In the genomic region with DNA sequence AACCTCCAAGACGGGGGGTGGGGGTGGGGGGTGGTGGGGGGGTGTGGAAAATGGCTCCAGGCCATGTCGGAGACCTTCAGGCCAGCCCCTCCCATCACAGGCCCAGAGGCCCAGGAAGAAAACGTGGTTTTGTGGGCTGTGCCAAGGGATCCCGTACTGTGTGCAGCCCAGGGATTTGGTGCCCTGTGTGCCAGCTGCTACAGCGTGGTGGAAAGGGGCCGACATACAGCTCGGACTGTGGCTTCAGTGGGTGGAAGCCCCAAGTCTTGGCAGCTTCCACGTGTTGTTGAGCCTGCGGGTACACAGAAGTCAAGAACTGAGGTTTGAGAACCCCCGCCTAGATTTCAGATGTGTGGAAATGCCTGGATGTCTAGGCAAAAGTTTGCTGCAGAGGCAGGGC, we compare ENCODE assay signal across 22 cellular contexts.
A peak's percentile ranks its signal among the peaks of the same experiment; 100 is the strongest.
DNase-seq lines count a peak whose midpoint lies in the region; ATAC-seq, FAIRE-seq and TF ChIP-seq lines count a peak whose summit lies in the region.
"Had no signal": no experiment of that assay in that cellular context is flagged by ENCODE, and none has a peak within 500 bp of the region (broad histone marks: within the 10 kb centered on the region; RNA-seq: fewer than 3 reads in every experiment).

No MANE protein-coding gene starts in this region.

- no peak overlapping the region for H3K27ac ChIP-seq in kidney (ENCODE audit: low read depth in 2 of 2, low read length in 2 of 2)
- no peak overlapping the region for H3K27ac ChIP-seq in neuronal stem cell (replicated peaks; ENCODE audit: low read length)
- H3K27ac ChIP-seq: 22Rv1; A549; BLaER1 treated with 17β-estradiol and CSF1 and Interleukin-3, amounts not matched to agents 10 nM and 100 nM; C4-2B had no signal

- no peak overlapping the region for H4K8ac ChIP-seq in neuronal stem cell (ENCODE audit: low read depth, low read length)

- no peak overlapping the region for H3K23ac ChIP-seq in neuronal stem cell (ENCODE audit: low read depth, low read length, poor library complexity)

- H3K4me1 ChIP-seq in kidney (ENCODE audit: control insufficient read depth in 1 of 2, insufficient read depth in 1 of 2, low read depth in 1 of 2, low read length in 2 of 2), result no peaks in the 10 kb centered on the region
- H3K4me1 ChIP-seq in neuronal stem cell (ENCODE audit: control insufficient read depth in 2 of 2, insufficient read depth in 1 of 2, low read depth in 1 of 2, low read length in 2 of 2), result no peaks in the 10 kb centered on the region
- H3K4me1 ChIP-seq: A549; BLaER1 treated with 17β-estradiol and CSF1 and Interleukin-3, amounts not matched to agents 10 nM and 100 nM; Caco-2 had no signal

- no peaks in the 10 kb centered on the region for H3K79me1 ChIP-seq in neuronal stem cell (ENCODE audit: low read depth, low read length)

- H3K9ac ChIP-seq in kidney (ENCODE audit: low read length in 2 of 2), result no peak overlapping the region
- no peak overlapping the region for H3K9ac ChIP-seq in neuronal stem cell (ENCODE audit: low read depth, low read length, poor library complexity)
- H3K9ac ChIP-seq: BLaER1 treated with 17β-estradiol and CSF1 and Interleukin-3, amounts not matched to agents 10 nM and 100 nM had no signal

- no peak overlapping the region for H3K4me2 ChIP-seq in neuronal stem cell (ENCODE audit: insufficient read depth, low read length, poor library complexity, severe bottlenecking)
- H3K4me2 ChIP-seq: A549; BLaER1 treated with 17β-estradiol and CSF1 and Interleukin-3, amounts not matched to agents 10 nM and 100 nM had no signal

- no peaks in the 10 kb centered on the region for H3K9me3 ChIP-seq in kidney (ENCODE audit: control insufficient read depth in 1 of 2, low read length in 2 of 2)
- H3K9me3 ChIP-seq in neuronal stem cell (replicated peaks in 1 of 2; ENCODE audit: control insufficient read depth in 2 of 2, insufficient read depth in 1 of 2, low read depth in 1 of 2, low read length in 2 of 2), result no peaks in the 10 kb centered on the region
- H3K9me3 ChIP-seq: BLaER1 treated with 17β-estradiol and CSF1 and Interleukin-3, amounts not matched to agents 10 nM and 100 nM; Caco-2 had no signal

- H2BK5ac ChIP-seq in neuronal stem cell (ENCODE audit: low read length), result no peak overlapping the region

- H2BK120ac ChIP-seq in neuronal stem cell (ENCODE audit: low read depth, low read length), result no peak overlapping the region

- no peak for FAIRE-seq in kidney (lab: Jason Lieb, UNC)
- FAIRE-seq: A549, D721Med, G401.6, GM12891, GM19239 had no signal

- H3K4me3 ChIP-seq in kidney (ENCODE audit: low read length in 2 of 2) (no peak overlapping the region), neuronal stem cell (ENCODE audit: low read length in 2 of 2) (no peak overlapping the region)
- H3K4me3 ChIP-seq: A549; BLaER1 treated with 17β-estradiol and CSF1 and Interleukin-3, amounts not matched to agents 10 nM and 100 nM had no signal

- H2BK15ac ChIP-seq in neuronal stem cell (ENCODE audit: low read length), result no peak overlapping the region

- no peak overlapping the region for H3K14ac ChIP-seq in neuronal stem cell (ENCODE audit: low read length)

- WGBS in neuronal stem cell (ENCODE audit: extremely low coverage in 2 of 2, insufficient read length in 2 of 2, insufficient replicate concordance in 1 of 2), 2 donors, result no CpG with 5 or more reads among the region's 10 CpGs

- no peak for ATAC-seq in left ventricle myocardium superior
- ATAC-seq in HG02970 (IDR thresholded peaks at IDR 0.05; ENCODE audit: low FRiP score, unreplicated experiment), result no peak
- ATAC-seq in HG03025 (IDR thresholded peaks at IDR 0.05; ENCODE audit: low FRiP score, unreplicated experiment), result no peak
- ATAC-seq: A549; CD8-positive, alpha-beta T cell had no signal

- TF ChIP-seq CTCF in kidney (IDR thresholded peaks at IDR 0.05; ENCODE audit: borderline replicate concordance, extremely low read depth, insufficient read depth), result no peak

- no peak overlapping the region for H3K4ac ChIP-seq in neuronal stem cell (ENCODE audit: low read length)

- intact Hi-C loops in cardiac septum (cut with DNase I), result no loop called here
- intact Hi-C loops in left ventricle myocardium superior (cut with micrococcal nuclease), result no loop called here
- intact Hi-C loops in kidney (cut with DNase I), result no loop called here

- peak overlapping the region; percentile 55 for H3K18ac ChIP-seq in neuronal stem cell (ENCODE audit: low read length)

- DNase-seq in cardiac septum (ENCODE audit: low spot score) (peak; percentile 60), left ventricle myocardium superior (no peak), kidney (peak; percentile 46), neuronal stem cell (ENCODE audit: low spot score) (no peak), NCI-H1436 (lab: John Stamatoyannopoulos, UW) (no peak)
- DNase-seq: AML-193; Caco-2; Calu3; CD4-positive, alpha-beta T cell; CD8-positive, alpha-beta T cell; DMS79 treated with DMSO at 0.1 percent for 48 hours; GF-D8 had no signal

- no peak overlapping the region for H4K91ac ChIP-seq in neuronal stem cell (ENCODE audit: low read depth, low read length, poor library complexity)

- H3K27me3 ChIP-seq in neuronal stem cell (ENCODE audit: control insufficient read depth in 3 of 3, insufficient read depth in 3 of 3, low read depth in 1 of 3, low read length in 3 of 3), result no peaks in the 10 kb centered on the region
- H3K27me3 ChIP-seq: BLaER1 treated with 17β-estradiol and CSF1 and Interleukin-3, amounts not matched to agents 10 nM and 100 nM had no signal

- H2BK12ac ChIP-seq in neuronal stem cell (ENCODE audit: low read length), result no peak overlapping the region

- no peak overlapping the region for H2AK5ac ChIP-seq in neuronal stem cell (ENCODE audit: low read depth, low read length)

- H2AFZ ChIP-seq in neuronal stem cell (ENCODE audit: low read length), result peak overlapping the region; percentile 8

- H3K36me3 ChIP-seq in kidney (ENCODE audit: control insufficient read depth in 1 of 2, insufficient read depth in 2 of 2, low read length in 2 of 2), result no peaks in the 10 kb centered on the region
- H3K36me3 ChIP-seq in neuronal stem cell (replicated peaks in 1 of 2; ENCODE audit: control insufficient read depth in 2 of 2, insufficient read depth in 2 of 2, low read length in 2 of 2), result no peaks in the 10 kb centered on the region
- H3K36me3 ChIP-seq: BLaER1 treated with 17β-estradiol and CSF1 and Interleukin-3, amounts not matched to agents 10 nM and 100 nM had no signal

Comparison
In these comparisons a context has a peak if more than half of its experiments do, and no peak if none do; other contexts are left out.
1. DNase-seq: peak in cardiac septum (single experiment) and kidney (single experiment); none in left ventricle myocardium superior (single experiment), neuronal stem cell (single experiment) and NCI-H1436 (single experiment).